ENCODE assay signal across 2 cellular contexts in genomic region chr7:73864981-73865711, GRCh38.
TF ChIP-seq lines count a peak whose summit lies in the region.

No MANE protein-coding gene starts in this region.

TF ChIP-seq in SK-N-SH, 30 proteins besides CTCF, POLR2A, EP300 and RAD21 (continued from another document):
- TF ChIP-seq, protein P1, sequence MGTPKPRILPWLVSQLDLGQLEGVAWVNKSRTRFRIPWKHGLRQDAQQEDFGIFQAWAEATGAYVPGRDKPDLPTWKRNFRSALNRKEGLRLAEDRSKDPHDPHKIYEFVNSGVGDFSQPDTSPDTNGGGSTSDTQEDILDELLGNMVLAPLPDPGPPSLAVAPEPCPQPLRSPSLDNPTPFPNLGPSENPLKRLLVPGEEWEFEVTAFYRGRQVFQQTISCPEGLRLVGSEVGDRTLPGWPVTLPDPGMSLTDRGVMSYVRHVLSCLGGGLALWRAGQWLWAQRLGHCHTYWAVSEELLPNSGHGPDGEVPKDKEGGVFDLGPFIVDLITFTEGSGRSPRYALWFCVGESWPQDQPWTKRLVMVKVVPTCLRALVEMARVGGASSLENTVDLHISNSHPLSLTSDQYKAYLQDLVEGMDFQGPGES (IDR thresholded peaks at IDR 0.05; ENCODE audit: low read depth, low read length): no peak
- TF ChIP-seq, protein P2, sequence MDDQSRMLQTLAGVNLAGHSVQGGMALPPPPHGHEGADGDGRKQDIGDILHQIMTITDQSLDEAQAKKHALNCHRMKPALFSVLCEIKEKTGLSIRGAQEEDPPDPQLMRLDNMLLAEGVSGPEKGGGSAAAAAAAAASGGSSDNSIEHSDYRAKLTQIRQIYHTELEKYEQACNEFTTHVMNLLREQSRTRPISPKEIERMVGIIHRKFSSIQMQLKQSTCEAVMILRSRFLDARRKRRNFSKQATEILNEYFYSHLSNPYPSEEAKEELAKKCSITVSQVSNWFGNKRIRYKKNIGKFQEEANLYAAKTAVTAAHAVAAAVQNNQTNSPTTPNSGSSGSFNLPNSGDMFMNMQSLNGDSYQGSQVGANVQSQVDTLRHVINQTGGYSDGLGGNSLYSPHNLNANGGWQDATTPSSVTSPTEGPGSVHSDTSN (IDR thresholded peaks at IDR 0.05): no peak
- TF ChIP-seq FOXJ3 (CRISPR knock-in tag; IDR thresholded peaks at IDR 0.05) (no peak), REST (IDR thresholded peaks at IDR 0.05; ENCODE audit: low read depth, low read length) (no peak), GATA2 (CRISPR knock-in tag; IDR thresholded peaks at IDR 0.05) (no peak), JUND (IDR thresholded peaks at IDR 0.05) (no peak), RFX5 (IDR thresholded peaks at IDR 0.05; ENCODE audit: low read length) (no peak), EZH2phosphoT487 (IDR thresholded peaks at IDR 0.05; ENCODE audit: borderline replicate concordance, low read depth) (no peak), NFIC (IDR thresholded peaks at IDR 0.05; ENCODE audit: borderline replicate concordance) (no peak)

TF ChIP-seq in SK-N-SH treated with all-trans-retinoic acid at 6 μM for 48 hours, 23 proteins besides CTCF, POLR2A, EP300 and RAD21 (continued from another document):
- TF ChIP-seq, protein P3, sequence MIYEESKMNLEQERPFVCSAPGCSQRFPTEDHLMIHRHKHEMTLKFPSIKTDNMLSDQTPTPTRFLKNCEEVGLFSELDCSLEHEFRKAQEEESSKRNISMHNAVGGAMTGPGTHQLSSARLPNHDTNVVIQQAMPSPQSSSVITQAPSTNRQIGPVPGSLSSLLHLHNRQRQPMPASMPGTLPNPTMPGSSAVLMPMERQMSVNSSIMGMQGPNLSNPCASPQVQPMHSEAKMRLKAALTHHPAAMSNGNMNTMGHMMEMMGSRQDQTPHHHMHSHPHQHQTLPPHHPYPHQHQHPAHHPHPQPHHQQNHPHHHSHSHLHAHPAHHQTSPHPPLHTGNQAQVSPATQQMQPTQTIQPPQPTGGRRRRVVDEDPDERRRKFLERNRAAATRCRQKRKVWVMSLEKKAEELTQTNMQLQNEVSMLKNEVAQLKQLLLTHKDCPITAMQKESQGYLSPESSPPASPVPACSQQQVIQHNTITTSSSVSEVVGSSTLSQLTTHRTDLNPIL (CRISPR knock-in tag; IDR thresholded peaks at IDR 0.05; ENCODE audit: low read depth): no peak
- TF ChIP-seq TCF4 (CRISPR knock-in tag; IDR thresholded peaks at IDR 0.05; ENCODE audit: borderline replicate concordance): no peak
- no peak for TF ChIP-seq POU6F1 (CRISPR knock-in tag; IDR thresholded peaks at IDR 0.05; ENCODE audit: borderline replicate concordance, low read depth)
- no peak for TF ChIP-seq CSRNP3 (CRISPR knock-in tag; IDR thresholded peaks at IDR 0.05)
- no peak for TF ChIP-seq PPARA (CRISPR knock-in tag; IDR thresholded peaks at IDR 0.05; ENCODE audit: borderline replicate concordance)
- no peak for TF ChIP-seq ZFP3 (CRISPR knock-in tag; IDR thresholded peaks at IDR 0.05)
- no peak for TF ChIP-seq ZC3H10 (CRISPR knock-in tag; IDR thresholded peaks at IDR 0.05)
- TF ChIP-seq TOX (CRISPR knock-in tag; IDR thresholded peaks at IDR 0.05; ENCODE audit: borderline replicate concordance): no peak
- no peak for TF ChIP-seq ZNF70 (CRISPR knock-in tag; IDR thresholded peaks at IDR 0.05)
- TF ChIP-seq BACH2 (CRISPR knock-in tag; IDR thresholded peaks at IDR 0.05; ENCODE audit: borderline replicate concordance): no peak
- no peak for TF ChIP-seq ISL1 (CRISPR knock-in tag; IDR thresholded peaks at IDR 0.05)
- no peak for TF ChIP-seq RARB (CRISPR knock-in tag; IDR thresholded peaks at IDR 0.05)
